10 cellular contexts compared by ENCODE assay signal in the genomic region with DNA sequence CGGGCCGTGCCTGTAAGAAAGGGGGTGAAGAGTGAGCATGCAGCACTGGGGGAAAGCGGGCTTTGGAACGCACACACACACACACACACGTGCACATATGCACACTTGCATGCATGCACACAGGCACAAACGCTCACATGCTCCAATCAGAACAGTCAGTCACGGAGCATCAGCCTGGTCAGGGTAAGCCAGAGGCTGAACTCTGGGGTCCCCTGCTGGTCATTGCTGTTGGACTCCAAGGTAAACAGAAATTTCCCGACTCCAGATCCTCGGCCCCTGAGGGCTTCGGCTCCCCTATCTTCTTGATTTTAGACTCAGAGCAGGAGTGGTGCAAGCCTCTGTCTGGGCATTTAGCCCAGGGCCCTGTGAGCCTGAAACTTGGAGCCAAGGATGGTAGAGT. TPM values are rescaled to one million over a fixed set of nuclear protein-coding genes. Genes with fewer than 3 reads are reported as not detected.
DNase-seq lines count a peak whose midpoint lies in the region; ATAC-seq and TF ChIP-seq lines count a peak whose summit lies in the region.
"Had no signal": no experiment of that assay in that cellular context is flagged by ENCODE, and none has a peak within 500 bp of the region (broad histone marks: within the 10 kb centered on the region; RNA-seq: fewer than 3 reads in every experiment).

No MANE protein-coding gene starts in this region.

- no peak overlapping the region for H3K4ac ChIP-seq in mesendoderm (ENCODE audit: low read depth, low read length)

- no peak for DNase-seq in GM10248 (ENCODE audit: extremely low spot score)
- DNase-seq in brain microvascular endothelial cell, result peak; percentile 11
- DNase-seq in mesendoderm, result peak; percentile 60
- DNase-seq in GM03348 (ENCODE audit: low spot score), result no peak
- no peak for DNase-seq in psoas muscle
- DNase-seq in ovary, result no peak
- DNase-seq: NCI-H446 treated with DMSO at 0.1 percent for 48 hours had no signal

- H3K4me2 ChIP-seq in mesendoderm (ENCODE audit: low read length), result no peak overlapping the region

- in situ Hi-C loops in brain microvascular endothelial cell (cut with HindIII; ENCODE audit: low pct_ligation_motif_present, low sequenced_read_pairs), result no loop called here

- H3K18ac ChIP-seq in mesendoderm (ENCODE audit: low read length), result no peak overlapping the region

- TF ChIP-seq CTCF in GM10248 (IDR thresholded peaks at IDR 0.05; ENCODE audit: control extremely low read depth, extremely low read depth, low read depth, missing control alignments) (peak; percentile 25), LNCAP (IDR thresholded peaks at IDR 0.05) (peak; percentile 26; the same call in 1 of the 2 replicates), brain microvascular endothelial cell (IDR thresholded peaks at IDR 0.05; ENCODE audit: low read depth, low read length, missing control alignments) (peak; percentile 54), psoas muscle (IDR thresholded peaks at IDR 0.05) (no peak), ovary (IDR thresholded peaks at IDR 0.05) (no peak)

- no peaks in the 10 kb centered on the region for H3K79me2 ChIP-seq in mesendoderm (ENCODE audit: control insufficient read depth, insufficient read depth, low read length)

- POLR2A ChIA-PET in GM10248 (lab: Yijun Ruan, JAX), result no interaction called here

- TF ChIP-seq POLR2A in ovary (IDR thresholded peaks at IDR 0.05), result no peak

- H2BK120ac ChIP-seq in mesendoderm (ENCODE audit: low read depth, low read length), result no peak overlapping the region

- H4K8ac ChIP-seq in mesendoderm (ENCODE audit: low read depth, low read length), result no peak overlapping the region

- H3K27ac ChIP-seq in brain microvascular endothelial cell (no peak overlapping the region), mesendoderm (ENCODE audit: low read depth, low read length) (no peak overlapping the region), psoas muscle (no peak overlapping the region), ovary (no peak overlapping the region)
- H3K27ac ChIP-seq: skin epidermis had no signal

- TF ChIP-seq EP300 in ovary (IDR thresholded peaks at IDR 0.05), result no peak

- no peak for ATAC-seq in psoas muscle

- H3K9me3 ChIP-seq in psoas muscle (no peaks in the 10 kb centered on the region), ovary (no peaks in the 10 kb centered on the region)

- CTCF ChIA-PET in GM10248 (lab: Yijun Ruan, JAX), result no interaction called here

- no CpG with 5 or more reads among the region's 10 CpGs for WGBS in mesendoderm (ENCODE audit: extremely low coverage, insufficient coverage, low lambda C conversion rate)
- 63 to 64% (median 63%) methylated on average over 10 of the region's 10 CpGs for WGBS in psoas muscle, 3 donors
- WGBS in ovary, 3 donors, result 59 to 66% (median 61%) methylated on average over 10 of the region's 10 CpGs

- H2BK15ac ChIP-seq in mesendoderm (replicated peaks; ENCODE audit: low read depth), result no peak overlapping the region

- no peak overlapping the region for H3K23ac ChIP-seq in mesendoderm (ENCODE audit: low read length)

- no peak overlapping the region for H2AK5ac ChIP-seq in mesendoderm (ENCODE audit: low read length)

- H3K36me3 ChIP-seq in brain microvascular endothelial cell (replicated peaks), result no peaks in the 10 kb centered on the region
- H3K36me3 ChIP-seq in mesendoderm (ENCODE audit: control insufficient read depth, insufficient read depth, low read length), result no peaks in the 10 kb centered on the region
- no peaks in the 10 kb centered on the region for H3K36me3 ChIP-seq in psoas muscle (ENCODE audit: insufficient read depth in 1 of 2, low read depth in 1 of 2)
- no peaks in the 10 kb centered on the region for H3K36me3 ChIP-seq in ovary

- no peak overlapping the region for H3K56ac ChIP-seq in mesendoderm (ENCODE audit: low read length)

- no peaks in the 10 kb centered on the region for H3K79me1 ChIP-seq in mesendoderm (ENCODE audit: low read length)

- H3K4me1 ChIP-seq in mesendoderm (ENCODE audit: control insufficient read depth, low read depth, low read length) (no peaks in the 10 kb centered on the region), psoas muscle (no peaks in the 10 kb centered on the region), ovary (ENCODE audit: insufficient read depth) (no peaks in the 10 kb centered on the region)

- intact Hi-C loops in psoas muscle (cut with DNase I), result no loop called here
- intact Hi-C loops in ovary (cut with DNase I), result no loop called here

- H2BK5ac ChIP-seq in mesendoderm (ENCODE audit: low read length), result no peak overlapping the region

- H3K4me3 ChIP-seq in brain microvascular endothelial cell (ENCODE audit: low read depth, low read length) (no peak overlapping the region), mesendoderm (ENCODE audit: low read length) (no peak overlapping the region), psoas muscle (no peak overlapping the region), ovary (no peak overlapping the region)
- H3K4me3 ChIP-seq: lung, skin epidermis had no signal

- peaks cover 45% of the 10 kb centered on the region for H3K27me3 ChIP-seq in brain microvascular endothelial cell (replicated peaks)
- H3K27me3 ChIP-seq in mesendoderm (ENCODE audit: insufficient read depth, low read length, poor library complexity), result no peaks in the 10 kb centered on the region
- peaks cover 0 to 30% (median 10%) of the 10 kb centered on the region in 3 donors for H3K27me3 ChIP-seq in psoas muscle (ENCODE audit: insufficient read depth in 3 of 3, low read length in 2 of 3)
- no peaks in the 10 kb centered on the region for H3K27me3 ChIP-seq in ovary

- H3K9ac ChIP-seq in mesendoderm (ENCODE audit: low read length), result no peak overlapping the region

- no peak overlapping the region for H4K5ac ChIP-seq in mesendoderm (ENCODE audit: low read length)

RNA-seq across cellular contexts. Expression of a gene that starts 54.2 kb away (rescaled TPM):
- 2.2 TPM for polyA plus RNA-seq in mesendoderm (2013, experiment 1 of 2)
- 2.1 TPM for polyA plus RNA-seq in mesendoderm (2013, experiment 2 of 2)
- total RNA-seq in psoas muscle, result under 1 TPM in 1 of 4 donors, not detected in 3; 0.02 TPM
- polyA plus RNA-seq in psoas muscle, result under 1 TPM in 1 of 3 donors, not detected in 2; 0.01 TPM
- total RNA-seq in ovary, result 1 to 10 TPM in 2 of 7 donors, under 1 TPM in 4, not detected in 1; 0.34 to 5.5 (median 0.80) TPM
- under 1 TPM; 0.39 to 0.52 TPM for polyA plus RNA-seq in ovary

Comparison
In these comparisons a context has a peak if more than half of its experiments do, and no peak if none do; other contexts are left out.
1. DNase-seq: peak in brain microvascular endothelial cell (single experiment) and mesendoderm (single experiment); none in GM10248 (single experiment), GM03348 (single experiment), psoas muscle (0 of 2) and ovary (0 of 5).
2. CTCF ChIP-seq: peak in GM10248 (single experiment), LNCAP (single experiment) and brain microvascular endothelial cell (single experiment); none in psoas muscle (single experiment) and ovary (0 of 3).